Comparison of ENCODE assay signal across 12 cellular contexts in the genomic region with DNA sequence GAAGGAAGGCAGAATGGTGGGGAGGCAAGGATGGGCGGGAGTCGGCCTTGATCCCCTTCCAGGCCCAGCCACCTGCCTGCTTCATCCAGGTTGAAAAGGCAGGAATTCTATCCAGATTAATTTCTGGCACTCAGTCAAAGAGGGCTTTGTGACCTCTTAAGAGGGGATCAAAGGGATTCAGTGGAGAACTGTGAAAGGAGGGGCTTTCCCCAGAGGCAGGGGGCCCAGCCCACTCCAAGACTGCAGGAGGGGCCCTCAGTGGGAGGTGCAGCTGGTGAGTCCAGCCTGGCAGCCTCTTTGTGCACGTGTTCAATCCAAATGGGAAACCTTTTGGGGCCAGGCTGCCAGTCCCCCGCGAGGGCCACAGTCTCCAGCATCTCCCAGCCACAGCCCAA.
DNase-seq lines count a peak whose midpoint lies in the region; ATAC-seq lines count a peak whose summit lies in the region.
"Had no signal": no experiment of that assay in that cellular context is flagged by ENCODE, and none has a peak within 500 bp of the region (broad histone marks: within the 10 kb centered on the region; RNA-seq: fewer than 3 reads in every experiment).

No MANE protein-coding gene starts in this region.

- DNase-seq in activated CD4-positive, alpha-beta T cell treated with anti-CD3 and anti-CD28 coated beads, Interleukin-2, amount 10 ng/mL, durations not matched to agents 24 days and 14 days = no peak
- DNase-seq in activated CD4-positive, alpha-beta T cell treated with anti-CD3 and anti-CD28 coated beads for 1 hour = no peak
- DNase-seq in NCI-H524 (lab: John Stamatoyannopoulos, UW) (peak; percentile 99 to 100), GM19238 (ENCODE audit: insufficient read length, low spot score) (no peak), SW 1271 (lab: John Stamatoyannopoulos, UW) (no peak), NK-92 (lab: John Stamatoyannopoulos, UW; ENCODE audit: unreplicated experiment) (no peak)
- DNase-seq in central memory CD8-positive, alpha-beta T cell (ENCODE audit: low spot score in 2 of 2) = no peak
- DNase-seq in stimulated activated naive CD8-positive, alpha-beta T cell treated with anti-CD3 and anti-CD28 coated beads, Interleukin-15, amount 100 ng/mL, for 72 hours = no peak
- DNase-seq: activated CD4-positive, alpha-beta T cell treated with anti-CD3 and anti-CD28 coated beads, Interleukin-2, amount 50 U/mL, for 4 hours; aorta; SK-N-SH; stimulated activated CD4-positive, alpha-beta T cell treated with anti-CD3 and anti-CD28 coated beads, Interleukin-12 subunit alpha, Interleukin-12 subunit beta, amount 100 ng/mL, for 4 hours had no signal

- ATAC-seq in central memory CD8-positive, alpha-beta T cell (replicated peaks; ENCODE audit: extremely low read depth, poor library complexity, severe bottlenecking) = no peak
- no peak for ATAC-seq in stimulated activated naive CD8-positive, alpha-beta T cell treated with anti-CD3 and anti-CD28 coated beads, Interleukin-15, amount 100 ng/mL, for 72 hours

- H3K27me3 Mint-ChIP-seq in activated CD4-positive, alpha-beta T cell treated with anti-CD3 and anti-CD28 coated beads, Interleukin-2, amount 10 ng/mL, durations not matched to agents 24 days and 14 days = no peaks in the 10 kb centered on the region
- no peaks in the 10 kb centered on the region for H3K27me3 Mint-ChIP-seq in central memory CD8-positive, alpha-beta T cell
- H3K27me3 Mint-ChIP-seq in stimulated activated naive CD8-positive, alpha-beta T cell treated with anti-CD3 and anti-CD28 coated beads, Interleukin-15, amount 100 ng/mL, for 72 hours = no peaks in the 10 kb centered on the region

- H3K27ac Mint-ChIP-seq in activated CD4-positive, alpha-beta T cell treated with anti-CD3 and anti-CD28 coated beads, Interleukin-2, amount 10 ng/mL, durations not matched to agents 24 days and 14 days = peak overlapping the region; percentile 68
- H3K27ac Mint-ChIP-seq in central memory CD8-positive, alpha-beta T cell (ENCODE audit: low read depth) = peak overlapping the region; percentile 97
- peak overlapping the region; percentile 88 to 94 for H3K27ac Mint-ChIP-seq in stimulated activated naive CD8-positive, alpha-beta T cell treated with anti-CD3 and anti-CD28 coated beads, Interleukin-15, amount 100 ng/mL, for 72 hours

- H3K4me3 Mint-ChIP-seq in activated CD4-positive, alpha-beta T cell treated with anti-CD3 and anti-CD28 coated beads, Interleukin-2, amount 10 ng/mL, durations not matched to agents 24 days and 14 days = peak overlapping the region; percentile 45
- H3K4me3 Mint-ChIP-seq in central memory CD8-positive, alpha-beta T cell = no peak overlapping the region
- peak overlapping the region; percentile 59 to 78 for H3K4me3 Mint-ChIP-seq in stimulated activated naive CD8-positive, alpha-beta T cell treated with anti-CD3 and anti-CD28 coated beads, Interleukin-15, amount 100 ng/mL, for 72 hours

- H3K36me3 Mint-ChIP-seq in activated CD4-positive, alpha-beta T cell treated with anti-CD3 and anti-CD28 coated beads, Interleukin-2, amount 10 ng/mL, durations not matched to agents 24 days and 14 days (ENCODE audit: low read depth) = no peaks in the 10 kb centered on the region
- peaks cover 1% of the 10 kb centered on the region for H3K36me3 Mint-ChIP-seq in central memory CD8-positive, alpha-beta T cell (ENCODE audit: insufficient read depth)

- no peaks in the 10 kb centered on the region for H3K9me3 Mint-ChIP-seq in activated CD4-positive, alpha-beta T cell treated with anti-CD3 and anti-CD28 coated beads, Interleukin-2, amount 10 ng/mL, durations not matched to agents 24 days and 14 days
- H3K9me3 Mint-ChIP-seq in central memory CD8-positive, alpha-beta T cell = no peaks in the 10 kb centered on the region
- no peaks in the 10 kb centered on the region for H3K9me3 Mint-ChIP-seq in stimulated activated naive CD8-positive, alpha-beta T cell treated with anti-CD3 and anti-CD28 coated beads, Interleukin-15, amount 100 ng/mL, for 72 hours

- intact Hi-C loops in activated CD4-positive, alpha-beta T cell treated with anti-CD3 and anti-CD28 coated beads, Interleukin-2, amount 10 ng/mL, durations not matched to agents 24 days and 14 days (cut with micrococcal nuclease) = loop anchor here (5.0 to 10.0 kb wide), 3 partner anchors 87 to 1024 kb away; partner anchors contain the start of gene GAN

- peaks cover 55% of the 10 kb centered on the region for H3K4me1 Mint-ChIP-seq in activated CD4-positive, alpha-beta T cell treated with anti-CD3 and anti-CD28 coated beads, Interleukin-2, amount 10 ng/mL, durations not matched to agents 24 days and 14 days
- peaks cover 30% of the 10 kb centered on the region for H3K4me1 Mint-ChIP-seq in central memory CD8-positive, alpha-beta T cell
- H3K4me1 Mint-ChIP-seq in stimulated activated naive CD8-positive, alpha-beta T cell treated with anti-CD3 and anti-CD28 coated beads, Interleukin-15, amount 100 ng/mL, for 72 hours = peaks cover 74% of the 10 kb centered on the region

Comparison
In these comparisons a context has a peak if more than half of its experiments do, and no peak if none do; other contexts are left out.
1. DNase-seq: peak in NCI-H524 (2 of 2); none in activated CD4-positive, alpha-beta T cell treated with anti-CD3 and anti-CD28 coated beads, Interleukin-2, amount 10 ng/mL, durations not matched to agents 24 days and 14 days (single experiment), activated CD4-positive, alpha-beta T cell treated with anti-CD3 and anti-CD28 coated beads for 1 hour (single experiment), central memory CD8-positive, alpha-beta T cell (0 of 2), stimulated activated naive CD8-positive, alpha-beta T cell treated with anti-CD3 and anti-CD28 coated beads, Interleukin-15, amount 100 ng/mL, for 72 hours (0 of 2), GM19238 (single experiment), SW 1271 (0 of 2) and NK-92 (single experiment).
2. Peak in every context shown above with its lines, with median percentiles within 50 percentile points of each other: H3K27ac Mint-ChIP-seq.